8 cellular contexts compared by ENCODE assay signal in genomic region chrX:37825225-37825842, GRCh38. TPM values are rescaled to one million over a fixed set of nuclear protein-coding genes. Genes with fewer than 3 reads are reported as not detected.
DNase-seq lines count a peak whose midpoint lies in the region; ATAC-seq, FAIRE-seq and TF ChIP-seq lines count a peak whose summit lies in the region.

No MANE protein-coding gene starts in this region.

- H3K4me3 Mint-ChIP-seq in astrocyte (ENCODE audit: unreplicated experiment), result no peak overlapping the region

- H4K20me1 ChIP-seq in astrocyte (ENCODE audit: insufficient read depth, low read length), result no peaks in the 10 kb centered on the region

- no peaks in the 10 kb centered on the region for H3K9me3 Mint-ChIP-seq in astrocyte (ENCODE audit: unreplicated experiment)

- H3K4me2 ChIP-seq in astrocyte (ENCODE audit: low read length), result no peak overlapping the region

- no peaks in the 10 kb centered on the region for H3K79me2 ChIP-seq in astrocyte (ENCODE audit: insufficient read depth, low read length)

- H3K4me1 ChIP-seq in astrocyte (ENCODE audit: insufficient read depth, low read length) (no peaks in the 10 kb centered on the region), kidney (ENCODE audit: control insufficient read depth in 1 of 2, insufficient read depth in 1 of 2, low read depth in 1 of 2, low read length in 2 of 2) (no peaks in the 10 kb centered on the region)

- intact Hi-C loops in kidney (cut with DNase I), result no loop called here

- no peak overlapping the region for H3K4me3 ChIP-seq in AG04450 (ENCODE audit: low read depth, low read length)
- H3K4me3 ChIP-seq in GM12865 (ENCODE audit: low read depth, low read length), result no peak overlapping the region
- H3K4me3 ChIP-seq in astrocyte (ENCODE audit: insufficient read depth, low read depth, low read length), result no peak overlapping the region
- H3K4me3 ChIP-seq in kidney (ENCODE audit: low read length in 2 of 2), result no peak overlapping the region

- CTCF ChIA-PET in AG04450 (lab: Charles Lee), result interaction anchor here (0.6 to 4.2 kb wide), 21 partner anchors 10 to 523 kb away, joined by 3 to 50 read pairs (median 3); partner anchors contain the start of genes CYBB and DYNLT3
- CTCF ChIA-PET in RWPE1 (lab: Yijun Ruan, JAX), result interaction anchor here (0.7 kb wide), 1 partner anchor 9 kb away, joined by 3 read pairs; no protein-coding TSS in a partner anchor

- H3K36me3 ChIP-seq in astrocyte (ENCODE audit: insufficient read depth, low read length), result no peaks in the 10 kb centered on the region
- H3K36me3 ChIP-seq in kidney (ENCODE audit: control insufficient read depth in 1 of 2, insufficient read depth in 2 of 2, low read length in 2 of 2), result no peaks in the 10 kb centered on the region

- H3K9ac ChIP-seq in astrocyte (ENCODE audit: low read length), result no peak overlapping the region
- no peak overlapping the region for H3K9ac ChIP-seq in kidney (ENCODE audit: low read length in 2 of 2)

- ATAC-seq in HG03342 (IDR thresholded peaks at IDR 0.05; ENCODE audit: unreplicated experiment), result peak; percentile 66
- no peak for ATAC-seq in HG02970 (IDR thresholded peaks at IDR 0.05; ENCODE audit: low FRiP score, unreplicated experiment)

- H3K36me3 Mint-ChIP-seq in astrocyte (ENCODE audit: low read depth, unreplicated experiment), result no peaks in the 10 kb centered on the region

- POLR2A ChIA-PET in AG04450 (lab: Yijun Ruan, JAX) (no interaction called here), RWPE1 (lab: Yijun Ruan, JAX; ENCODE audit: low non-redundant PET) (no interaction called here)

- DNase-seq in AG04450 (ENCODE audit: low read depth, low spot score), result no peak
- DNase-seq in GM12865 (ENCODE audit: low read depth), result peak; percentile 65
- DNase-seq in RWPE1 (ENCODE audit: low spot score), result peak; percentile 8
- no peak for DNase-seq in astrocyte (ENCODE audit: low read depth)
- no peak for DNase-seq in kidney
- DNase-seq in stimulated activated CD4-positive, alpha-beta T cell treated with anti-CD3 and anti-CD28 coated beads, TNF-alpha, amount 100 ng/mL, for 48 hours (ENCODE audit: low read depth in 3 of 3), result peak in 2 of 3 donors; percentile 18 to 41

- no peak overlapping the region for H2AFZ ChIP-seq in astrocyte (ENCODE audit: low read depth, low read length)

- H3K27ac ChIP-seq in AG04450 (ENCODE audit: low read depth, low read length) (no peak overlapping the region), RWPE1 (no peak overlapping the region), astrocyte (ENCODE audit: low read depth, low read length) (no peak overlapping the region), kidney (ENCODE audit: low read depth in 2 of 2, low read length in 2 of 2) (no peak overlapping the region)

- H3K9me3 ChIP-seq in AG04450 (ENCODE audit: control insufficient read depth, insufficient read depth, low read length) (no peaks in the 10 kb centered on the region), astrocyte (ENCODE audit: insufficient read depth, low read depth, low read length) (no peaks in the 10 kb centered on the region), kidney (ENCODE audit: control insufficient read depth in 1 of 2, low read length in 2 of 2) (no peaks in the 10 kb centered on the region)

- peaks cover 3% of the 10 kb centered on the region for H3K4me1 Mint-ChIP-seq in astrocyte (ENCODE audit: low read depth, unreplicated experiment)

- no peaks in the 10 kb centered on the region for H3K27me3 ChIP-seq in AG04450 (ENCODE audit: control insufficient read depth, insufficient read depth, low read length)
- no peaks in the 10 kb centered on the region for H3K27me3 ChIP-seq in astrocyte (ENCODE audit: insufficient read depth, low read length)

- TF ChIP-seq CTCF in AG04450 (IDR thresholded peaks at IDR 0.05; ENCODE audit: low read depth, low read length), result peak; percentile 86
- peak; percentile 84 for TF ChIP-seq CTCF in GM12865 (IDR thresholded peaks at IDR 0.05; ENCODE audit: insufficient read depth, low read depth, low read length, missing control alignments)
- peak; percentile 83 for TF ChIP-seq CTCF in RWPE1 (conservative IDR thresholded peaks at IDR 0.05; ENCODE audit: low read depth)
- peak; percentile 78 for TF ChIP-seq CTCF in astrocyte (IDR thresholded peaks at IDR 0.05; ENCODE audit: insufficient read depth, low read depth, low read length)
- peak; percentile 74 for TF ChIP-seq CTCF in kidney (IDR thresholded peaks at IDR 0.05; ENCODE audit: borderline replicate concordance, extremely low read depth, insufficient read depth)

- no peak overlapping the region for H3K27ac Mint-ChIP-seq in astrocyte (ENCODE audit: unreplicated experiment)

- peaks cover 2% of the 10 kb centered on the region for H3K27me3 Mint-ChIP-seq in astrocyte (ENCODE audit: low read depth, unreplicated experiment)

- FAIRE-seq in astrocyte (lab: Jason Lieb, UNC) (peak; percentile 81), kidney (lab: Jason Lieb, UNC) (no peak)

RNA-seq across cellular contexts. Expression of gene DYNLT3, which starts 22.0 kb away (rescaled TPM):
- polyA plus RNA-seq in AG04450 (2011; rRNA removed) (20.3 and 28.6 TPM in 2 replicates), kidney (ENCODE audit: insufficient read depth, low read depth, low replicate concordance) (40.5 TPM)
- polyA minus RNA-seq in AG04450 (2011; rRNA and poly(A)+ RNA removed), result 9.8 and 17.5 TPM in 2 replicates
- total RNA-seq in astrocyte (36.5 and 43.1 TPM in 2 replicates), kidney (30.7 TPM)

RNA-seq across cellular contexts. Expression of gene CYBB, which starts 45.5 kb away (rescaled TPM):
- polyA plus RNA-seq in AG04450 (2011; rRNA removed) (0.02 TPM in 1 of 2 replicates, not detected in the other), kidney (ENCODE audit: insufficient read depth, low read depth, low replicate concordance) (3.5 TPM)
- not detected in 2 replicates for polyA minus RNA-seq in AG04450 (2011; rRNA and poly(A)+ RNA removed)
- total RNA-seq in astrocyte (not detected in 2 replicates), kidney (43.7 TPM)

Comparison
In these comparisons a context has a peak if more than half of its experiments do, and no peak if none do; other contexts are left out.
1. DNase-seq: peak in GM12865 (single experiment), RWPE1 (single experiment) and stimulated activated CD4-positive, alpha-beta T cell treated with anti-CD3 and anti-CD28 coated beads, TNF-alpha, amount 100 ng/mL, for 48 hours (2 of 3); none in AG04450 (single experiment), astrocyte (single experiment) and kidney (single experiment).
2. RNA of gene CYBB, which starts 45.5 kb away (total RNA-seq): 43.7 TPM in kidney (single experiment); not detected in astrocyte; every median in the first group is over 10 times any median in the second.
3. Peak in every context shown above with its lines, with median percentiles within 50 percentile points of each other: CTCF ChIP-seq.